14 cellular contexts compared by ENCODE assay signal in genomic region chr1:151537112-151537511, GRCh38. TPM values are rescaled to one million over a fixed set of nuclear protein-coding genes. Genes with fewer than 3 reads are reported as not detected.
DNase-seq lines count a peak whose midpoint lies in the region; ATAC-seq and TF ChIP-seq lines count a peak whose summit lies in the region.
"Had no signal": no experiment of that assay in that cellular context is flagged by ENCODE, and none has a peak within 500 bp of the region (broad histone marks: within the 10 kb centered on the region; RNA-seq: fewer than 3 reads in every experiment).

No MANE protein-coding gene starts in this region.

- no peak overlapping the region for H3K14ac ChIP-seq in trophoblast cell (ENCODE audit: low read length)

- no peak overlapping the region for H4K12ac ChIP-seq in trophoblast cell (ENCODE audit: low read depth, low read length)

- H2BK5ac ChIP-seq in trophoblast cell (ENCODE audit: low read depth, low read length, poor library complexity) = no peak overlapping the region

- H3K79me1 ChIP-seq in trophoblast cell (ENCODE audit: low read length) = peaks cover 13% of the 10 kb centered on the region

- no peak overlapping the region for H3K23ac ChIP-seq in trophoblast cell (ENCODE audit: low read length)

- no peak overlapping the region for H4K8ac ChIP-seq in trophoblast cell (ENCODE audit: low read depth, low read length)

- no peak overlapping the region for H4K91ac ChIP-seq in trophoblast cell (ENCODE audit: low read depth, low read length)

- H2AK5ac ChIP-seq in trophoblast cell (ENCODE audit: low read length) = no peak overlapping the region

- H3K4me3 ChIP-seq in epithelial cell of proximal tubule (ENCODE audit: low read depth, low read length) (no peak overlapping the region), trophoblast cell (ENCODE audit: low read depth, low read length) (no peak overlapping the region)

- peak; percentile 75 for DNase-seq in GM04503 (ENCODE audit: low read depth)
- DNase-seq in RKO (ENCODE audit: low spot score) = peak; percentile 94
- DNase-seq in epithelial cell of proximal tubule (ENCODE audit: low read depth) = peak; percentile 85
- DNase-seq in trophoblast cell = peak; percentile 93 to 97
- DNase-seq in CD1c-positive myeloid dendritic cell (ENCODE audit: extremely low spot score) = no peak
- DNase-seq: activated CD4-positive, alpha-beta T cell treated with anti-CD3 and anti-CD28 coated beads for 4 hours; activated gamma-delta T cell; DMS79 treated with DMSO at 0.1 percent for 48 hours; SIG-M5; small intestine had no signal

- TF ChIP-seq CTCF in epithelial cell of proximal tubule (conservative IDR thresholded peaks at IDR 0.05; ENCODE audit: low read depth, low read length) = no peak

- no peaks in the 10 kb centered on the region for H3K9me3 ChIP-seq in trophoblast cell (ENCODE audit: insufficient read depth, low read depth, low read length)

- H2BK12ac ChIP-seq in trophoblast cell (ENCODE audit: low read length) = no peak overlapping the region

- H3K27ac ChIP-seq in trophoblast cell (ENCODE audit: low read depth, low read length) = peak overlapping the region; percentile 11

- no peak overlapping the region for H3K9ac ChIP-seq in trophoblast cell (ENCODE audit: low read length)

- peaks cover 33 to 44% of the 10 kb centered on the region in 2 experiments for H3K36me3 ChIP-seq in trophoblast cell (ENCODE audit: control insufficient read depth in 1 of 2, insufficient read depth in 2 of 2, low read length in 2 of 2)

- H3K79me2 ChIP-seq in trophoblast cell (ENCODE audit: control insufficient read depth, insufficient read depth, low read length, poor library complexity) = peaks cover 13% of the 10 kb centered on the region

- no peak overlapping the region for H2BK120ac ChIP-seq in trophoblast cell (ENCODE audit: insufficient read depth, low read length, poor library complexity)

- H3K18ac ChIP-seq in trophoblast cell (ENCODE audit: low read length) = no peak overlapping the region

- no peak overlapping the region for H2AFZ ChIP-seq in trophoblast cell (ENCODE audit: insufficient read depth, low read length, poor library complexity)

- no peak overlapping the region for H3K4ac ChIP-seq in trophoblast cell (ENCODE audit: low read depth, low read length)

- H3K4me1 ChIP-seq in trophoblast cell (ENCODE audit: control insufficient read depth in 1 of 2, insufficient read depth in 2 of 2, low read length in 2 of 2) = peaks cover 12 to 21% of the 10 kb centered on the region in 2 experiments

- no CpG with 5 or more reads among the region's 9 CpGs for WGBS in trophoblast cell (ENCODE audit: extremely low coverage, insufficient coverage, insufficient read length)

- H3K4me2 ChIP-seq in trophoblast cell (ENCODE audit: low read length) = no peak overlapping the region

- H3K27me3 ChIP-seq in trophoblast cell (ENCODE audit: insufficient read depth, low read length) = no peaks in the 10 kb centered on the region

- ATAC-seq in activated CD4-positive, CD25-positive, alpha-beta regulatory T cell treated with anti-CD3 and anti-CD28 coated beads, Interleukin-2, amount 50 U/mL, for 24 hours = no peak
- ATAC-seq in GM18858 (IDR thresholded peaks at IDR 0.05; ENCODE audit: unreplicated experiment) (no peak), GM18498 (IDR thresholded peaks at IDR 0.05; ENCODE audit: unreplicated experiment) (no peak)

RNA-seq across cellular contexts. Expression of gene TUFT1, which starts 3.0 kb away (rescaled TPM):
- total RNA-seq in epithelial cell of proximal tubule = 33.5 and 39.2 TPM in 2 replicates
- 45.0 and 47.3 TPM in 2 replicates for polyA plus RNA-seq in trophoblast cell (2013)

RNA-seq across cellular contexts. Expression of gene CGN, which starts 25.9 kb away (rescaled TPM):
- 9.5 and 10.1 TPM in 2 replicates for total RNA-seq in epithelial cell of proximal tubule
- polyA plus RNA-seq in trophoblast cell (2013) = 22.2 and 24.0 TPM in 2 replicates
- polyA plus RNA-seq: IgD-negative memory B cell had no signal
